ENCODE assay signal across 25 cellular contexts in the genomic region with DNA sequence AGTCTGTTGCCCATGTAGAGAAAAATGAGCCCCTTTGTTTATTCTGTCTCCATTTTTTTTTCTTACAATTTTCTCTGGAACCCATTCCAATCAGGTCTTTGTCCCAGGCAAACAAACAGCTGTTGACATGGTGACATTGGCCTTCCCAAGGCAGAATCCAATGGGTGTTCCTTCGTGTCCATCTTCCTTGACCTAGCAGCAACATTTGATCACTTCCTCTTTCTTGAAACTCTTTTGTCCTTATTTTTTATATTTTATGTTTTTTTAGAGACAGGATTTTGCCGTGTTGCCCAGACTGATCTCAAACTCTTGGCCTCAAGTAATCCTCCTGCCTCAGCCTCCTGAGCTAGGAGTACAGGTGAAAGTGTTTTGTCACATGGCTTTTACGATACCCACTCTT.
"Had no signal": no experiment of that assay in that cellular context is flagged by ENCODE, and none has a peak within 500 bp of the region (broad histone marks: within the 10 kb centered on the region; RNA-seq: fewer than 3 reads in every experiment).

No MANE protein-coding gene starts in this region.

- DNase-seq: dermis blood vessel endothelial cell; dorsolateral prefrontal cortex; effector CD4-positive, alpha-beta T cell; effector memory CD4-positive, alpha-beta T cell; esophagus squamous epithelium; foreskin fibroblast; foreskin melanocyte; gastrocnemius medialis; glutamatergic neuron; head of caudate nucleus; heart right ventricle; hippocampal formation; left cardiac atrium; left lung; left ventricle myocardium superior; lower lobe of right lung; mesenchymal stem cell; midbrain; naive thymus-derived CD4-positive, alpha-beta T cell had no signal

- H3K36me3 ChIP-seq: esophagus squamous epithelium, gastrocnemius medialis, heart right ventricle, left lung, lower lobe of right lung had no signal

- FAIRE-seq: colon, endothelial cell of umbilical vein, islet of Langerhans, keratinocyte had no signal

- H3K27me3 ChIP-seq: dorsolateral prefrontal cortex, gastrocnemius medialis, left lung had no signal

- ATAC-seq: esophagus mucosa; gastrocnemius medialis; heart right ventricle; left cardiac atrium; left lung; left ventricle myocardium superior; lower lobe of right lung; naive thymus-derived CD4-positive, alpha-beta T cell had no signal

- H3K4me3 ChIP-seq: coronary artery, dorsolateral prefrontal cortex, esophagus squamous epithelium, gastrocnemius medialis, heart right ventricle, left lung, lower lobe of right lung had no signal

- H3K27ac ChIP-seq: coronary artery, dorsolateral prefrontal cortex, esophagus squamous epithelium, gastrocnemius medialis, heart right ventricle, left lung, lower lobe of right lung had no signal

- H3K9me3 ChIP-seq: esophagus squamous epithelium, gastrocnemius medialis, heart right ventricle, left lung, lower lobe of right lung had no signal

- H3K4me1 ChIP-seq: esophagus squamous epithelium, gastrocnemius medialis, heart right ventricle, left lung, lower lobe of right lung had no signal
